Comparison of ENCODE assay signal across 1 cellular context in genomic region chr6:37061157-37061804, GRCh38.
TF ChIP-seq lines count a peak whose summit lies in the region.

No MANE protein-coding gene starts in this region.

TF ChIP-seq in SK-N-SH, 30 proteins besides CTCF, POLR2A, EP300 and RAD21 (continued from another document):
- TF ChIP-seq USF1 (IDR thresholded peaks at IDR 0.05; ENCODE audit: borderline replicate concordance, low read depth) (peak; percentile 52; the same call in 1 of the 2 replicates), EZH2phosphoT487 (IDR thresholded peaks at IDR 0.05; ENCODE audit: borderline replicate concordance, low read depth) (no peak), FOXJ3 (CRISPR knock-in tag; IDR thresholded peaks at IDR 0.05) (no peak), RFX5 (IDR thresholded peaks at IDR 0.05; ENCODE audit: low read length) (no peak), TAF1 (IDR thresholded peaks at IDR 0.05; ENCODE audit: borderline replicate concordance, low read depth, low read length) (no peak), MAX (IDR thresholded peaks at IDR 0.05; ENCODE audit: low read depth) (no peak), MXI1 (IDR thresholded peaks at IDR 0.05; ENCODE audit: low read depth, low read length) (no peak; the same call in 1 of the 2 replicates), USF2 (IDR thresholded peaks at IDR 0.05; ENCODE audit: borderline replicate concordance, low read depth, low read length) (peak; percentile 47; the same call in 1 of the 2 replicates), GATA2 (CRISPR knock-in tag; IDR thresholded peaks at IDR 0.05) (peak; percentile 68), GABPA (IDR thresholded peaks at IDR 0.05; ENCODE audit: low read depth) (no peak), TEAD4 (IDR thresholded peaks at IDR 0.05; ENCODE audit: borderline replicate concordance, insufficient read depth) (no peak), TCF12 (IDR thresholded peaks at IDR 0.05) (no peak), NFIC (IDR thresholded peaks at IDR 0.05; ENCODE audit: borderline replicate concordance) (no peak), IRF3 (IDR thresholded peaks at IDR 0.05; ENCODE audit: low read depth, low read length) (no peak), POLR2AphosphoS5 (IDR thresholded peaks at IDR 0.05; ENCODE audit: low read depth, low read length) (no peak), MEF2A (IDR thresholded peaks at IDR 0.05; ENCODE audit: borderline replicate concordance, low read depth) (no peak), RCOR1 (IDR thresholded peaks at IDR 0.05; ENCODE audit: low read length) (no peak)
